ENCODE assay signal across 8 cellular contexts in the genomic region with DNA sequence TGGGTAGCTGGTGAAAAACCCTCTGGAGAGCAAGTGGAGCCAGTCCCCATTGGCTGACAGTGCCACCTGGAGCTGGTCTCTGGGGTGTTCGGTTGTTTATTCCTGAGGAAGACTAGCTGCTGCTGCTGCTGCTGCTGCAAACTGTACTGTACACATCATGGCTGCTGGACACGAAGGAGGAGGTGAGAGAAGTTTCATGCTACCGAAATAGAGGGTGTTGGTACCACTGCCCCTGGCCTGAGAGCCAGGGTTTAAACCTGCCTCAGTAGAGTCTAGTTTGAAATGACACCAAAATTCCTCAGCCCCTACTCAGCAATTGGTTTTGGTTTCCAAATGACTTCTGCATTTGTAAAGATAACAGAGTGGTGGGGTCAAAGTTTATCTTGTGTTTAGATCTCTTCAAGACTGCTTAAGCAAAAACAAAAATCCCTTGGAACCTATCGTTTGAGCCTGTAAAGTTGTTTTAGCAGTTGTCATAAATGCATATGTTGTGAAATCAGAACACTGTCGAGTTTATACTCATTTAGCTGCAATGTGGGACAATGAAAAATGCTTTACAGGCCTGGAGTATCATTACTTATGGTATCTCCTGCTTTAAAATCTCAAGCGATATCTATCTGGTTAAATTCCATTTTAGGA. TPM values are rescaled to one million over a fixed set of nuclear protein-coding genes. Genes with fewer than 3 reads are reported as not detected.
DNase-seq lines count a peak whose midpoint lies in the region; ATAC-seq, FAIRE-seq and TF ChIP-seq lines count a peak whose summit lies in the region.

No MANE protein-coding gene starts in this region.

- intact Hi-C loops in activated CD4-positive, alpha-beta T cell treated with anti-CD3 and anti-CD28 coated beads for 36 hours (cut with DNase I, micrococcal nuclease), result loop anchor here in 1 of 2 experiments (5.0 kb wide), 2 partner anchors 33 to 68 kb away; no protein-coding TSS in a partner anchor
- intact Hi-C loops in K562 (cut with micrococcal nuclease), result loop anchor here (10.0 kb wide), 1 partner anchor 70 kb away; no protein-coding TSS in a partner anchor
- intact Hi-C loops in PC-9 (cut with micrococcal nuclease; ENCODE audit: unreplicated experiment), result no loop called here
- intact Hi-C loops in mammary epithelial cell (cut with micrococcal nuclease), result no loop called here

- peak overlapping the region; percentile 48 for H3K27ac Mint-ChIP-seq in activated CD4-positive, alpha-beta T cell treated with anti-CD3 and anti-CD28 coated beads for 36 hours

- H3K36me3 Mint-ChIP-seq in activated CD4-positive, alpha-beta T cell treated with anti-CD3 and anti-CD28 coated beads for 36 hours (ENCODE audit: low read depth), result peaks cover 27% of the 10 kb centered on the region

- in situ Hi-C loops in K562 (cut with MboI), result no loop called here
- in situ Hi-C loops in mammary epithelial cell (cut with MboI; ENCODE audit: low sequenced_read_pairs in 2 of 2), result no loop called here

- 25% methylated on average over 6 of the region's 6 CpGs for WGBS in K562 (ENCODE audit: insufficient coverage, low coverage, missing lambda C conversion rate)
- 22% methylated on average over 6 of the region's 6 CpGs for WGBS in mammary epithelial cell (ENCODE audit: low coverage, missing lambda C conversion rate)

- H3K4me1 Mint-ChIP-seq in activated CD4-positive, alpha-beta T cell treated with anti-CD3 and anti-CD28 coated beads for 36 hours, result peaks cover 49% of the 10 kb centered on the region

- TF ChIP-seq CTCF in K562 (IDR thresholded peaks at IDR 0.05 in 2 of 3, conservative IDR thresholded peaks at IDR 0.05 in 1 of 3; ENCODE audit: insufficient read depth in 2 of 3, low read depth in 1 of 3, low read length in 3 of 3), result peak in 2 of 3 experiments; percentile 14 to 37; a peak in 1 of 6 replicates
- peak; percentile 8 for TF ChIP-seq CTCF in retinal pigment epithelial cell (conservative IDR thresholded peaks at IDR 0.05; ENCODE audit: low read depth, low read length)
- no peak for TF ChIP-seq CTCF in PC-9 (conservative IDR thresholded peaks at IDR 0.05)
- peak in 1 of 2 donors; percentile 30 for TF ChIP-seq CTCF in mammary epithelial cell (conservative IDR thresholded peaks at IDR 0.05 in 1 of 2, IDR thresholded peaks at IDR 0.05 in 1 of 2; ENCODE audit: extremely low read depth in 1 of 2, insufficient read depth in 1 of 2, low read depth in 1 of 2, low read length in 2 of 2)

- no peaks in the 10 kb centered on the region for H3K9me1 ChIP-seq in K562 (ENCODE audit: control insufficient read depth, insufficient read depth, low read length)

- TF ChIP-seq EP300 in K562 (IDR thresholded peaks at IDR 0.05; ENCODE audit: low read length), result no peak

- BruUV-seq in K562 (replicated peaks; lab: Mats Ljungman, UMichigan) (no TSS peak), PC-9 (replicated peaks; lab: Mats Ljungman, UMichigan) (no TSS peak), mammary epithelial cell (replicated peaks; lab: Mats Ljungman, UMichigan) (no TSS peak)

- H3K9me2 ChIP-seq in PC-9 (ENCODE audit: insufficient read depth), result no peaks in the 10 kb centered on the region

- ATAC-seq in activated CD4-positive, alpha-beta T cell treated with anti-CD3 and anti-CD28 coated beads for 36 hours, result peak; percentile 65
- ATAC-seq in K562 (peak; percentile 58), HG02840 (IDR thresholded peaks at IDR 0.05; ENCODE audit: low FRiP score, unreplicated experiment) (no peak)

- H2AFZ ChIP-seq in K562 (ENCODE audit: low read depth, low read length) (no peak overlapping the region), PC-9 (no peak overlapping the region), mammary epithelial cell (ENCODE audit: low read depth, low read length) (no peak overlapping the region)

- peak in 1 of 2 experiments; percentile 18; a peak in 2 of 4 replicates for TF ChIP-seq RAD21 in K562 (CRISPR knock-in tag; conservative IDR thresholded peaks at IDR 0.05 in 1 of 2, IDR thresholded peaks at IDR 0.05 in 1 of 2)

- no peak overlapping the region; a peak in 1 of 4 replicates for H3K9ac ChIP-seq in K562 (ENCODE audit: insufficient read depth in 1 of 2, low read depth in 2 of 2, low read length in 2 of 2)
- no peak overlapping the region for H3K9ac ChIP-seq in mammary epithelial cell (ENCODE audit: insufficient read depth, low read length)

- no peak overlapping the region for H3K4me3 Mint-ChIP-seq in activated CD4-positive, alpha-beta T cell treated with anti-CD3 and anti-CD28 coated beads for 36 hours

- no peaks in the 10 kb centered on the region for H3K27me3 Mint-ChIP-seq in activated CD4-positive, alpha-beta T cell treated with anti-CD3 and anti-CD28 coated beads for 36 hours

- H4K20me1 ChIP-seq in K562 (replicated peaks; ENCODE audit: control insufficient read depth, insufficient read depth, low read length) (no peaks in the 10 kb centered on the region), PC-9 (ENCODE audit: insufficient read depth) (no peaks in the 10 kb centered on the region), mammary epithelial cell (ENCODE audit: insufficient read depth, low read length) (no peaks in the 10 kb centered on the region)

- H3K4me1 ChIP-seq in K562 (replicated peaks in 1 of 2; ENCODE audit: control insufficient read depth in 2 of 2, insufficient read depth in 2 of 2, low read length in 2 of 2) (peaks cover 4 to 8% of the 10 kb centered on the region in 2 experiments; a peak in 3 of 5 replicates), PC-9 (replicated peaks; ENCODE audit: insufficient read depth) (no peaks in the 10 kb centered on the region), mammary epithelial cell (ENCODE audit: insufficient read depth, low read length) (peaks cover 18% of the 10 kb centered on the region)

- POLR2A ChIA-PET in activated CD4-positive, alpha-beta T cell treated with anti-CD3 and anti-CD28 coated beads for 36 hours (lab: Charles Lee), result no interaction called here
- POLR2A ChIA-PET in K562 (lab: Yijun Ruan, JAX) (interaction anchor here (0.7 to 2.5 kb wide), 4 partner anchors 12 to 99 kb away, joined by 3 to 8 read pairs (median 4); no protein-coding TSS in a partner anchor), PC-9 (lab: Charles Lee; ENCODE audit: unreplicated experiment) (no interaction called here)

- 0 out of 2 replicates have a peak, but pooled peaks cover 4% of the 10 kb centered on the region for H3F3A ChIP-seq in PC-9 (ENCODE audit: insufficient read depth, low read depth)

- no peak for TF ChIP-seq POLR2A in K562 (conservative IDR thresholded peaks at IDR 0.05)

- no peak overlapping the region for H3K4me2 ChIP-seq in K562 (ENCODE audit: insufficient read depth, low read length)
- no peak overlapping the region for H3K4me2 ChIP-seq in PC-9
- H3K4me2 ChIP-seq in mammary epithelial cell (ENCODE audit: insufficient read depth, low read depth, low read length), result no peak overlapping the region

- H3K9me3 ChIP-seq in K562 (replicated peaks; ENCODE audit: control insufficient read depth, insufficient read depth, low read depth, low read length), result no peaks in the 10 kb centered on the region
- no peaks in the 10 kb centered on the region for H3K9me3 ChIP-seq in PC-9 (ENCODE audit: insufficient read depth, low read depth)
- H3K9me3 ChIP-seq in mammary epithelial cell (replicated peaks; ENCODE audit: insufficient read depth, low read length), result no peaks in the 10 kb centered on the region

- H3K9me3 Mint-ChIP-seq in activated CD4-positive, alpha-beta T cell treated with anti-CD3 and anti-CD28 coated beads for 36 hours (ENCODE audit: low read depth), result no peaks in the 10 kb centered on the region

- H3K4me3 ChIP-seq in K562 (no peak overlapping the region), retinal pigment epithelial cell (ENCODE audit: low read length) (no peak overlapping the region), PC-9 (no peak overlapping the region), mammary epithelial cell (replicated peaks in 1 of 3; ENCODE audit: insufficient read depth in 1 of 3, low read depth in 2 of 3, low read length in 3 of 3) (no peak overlapping the region)

- FAIRE-seq in K562 (lab: Jason Lieb, UNC), result peak; percentile 6

- peak; percentile 26 for DNase-seq in activated CD4-positive, alpha-beta T cell treated with anti-CD3 and anti-CD28 coated beads for 36 hours
- no peak for DNase-seq in activated CD4-positive, alpha-beta T cell treated with anti-CD3 and anti-CD28 coated beads for 1 hour
- DNase-seq in LoVo (ENCODE audit: low spot score) (peak; percentile 18), K562 (ENCODE audit: extremely low read depth in 1 of 4, low spot score in 3 of 4) (peak in 1 of 4 experiments; percentile 16), retinal pigment epithelial cell (ENCODE audit: low read depth) (no peak), PC-9 (no peak), mammary epithelial cell (no peak)

- H3K36me3 ChIP-seq in K562 (ENCODE audit: control insufficient read depth, insufficient read depth, low read length) (peaks cover 27% of the 10 kb centered on the region; the same call in 2 of the 3 replicates), PC-9 (ENCODE audit: low read depth) (peaks cover 7% of the 10 kb centered on the region), mammary epithelial cell (ENCODE audit: insufficient read depth, low read length) (peaks cover 20% of the 10 kb centered on the region)

- H3K79me2 ChIP-seq in K562 (ENCODE audit: control insufficient read depth, insufficient read depth, low read length) (no peaks in the 10 kb centered on the region), PC-9 (ENCODE audit: low read depth) (0 out of 2 replicates have a peak, but pooled peaks cover 4% of the 10 kb centered on the region), mammary epithelial cell (ENCODE audit: insufficient read depth, low read length) (no peaks in the 10 kb centered on the region)

- dilution Hi-C loops in mammary epithelial cell (cut with HindIII; ENCODE audit: low sequenced_read_pairs), result no loop called here

- CTCF ChIA-PET in activated CD4-positive, alpha-beta T cell treated with anti-CD3 and anti-CD28 coated beads for 36 hours (lab: Charles Lee), result interaction anchor here (0.7 to 2.0 kb wide), 2 partner anchors 12 to 58 kb away, joined by 3 to 5 read pairs; no protein-coding TSS in a partner anchor
- CTCF ChIA-PET in K562 (lab: Yijun Ruan, JAX; ENCODE audit: low intra/inter-chr PET ratio), result interaction anchor here (0.6 kb wide), 1 partner anchor 21 kb away, joined by 3 read pairs; no protein-coding TSS in a partner anchor
- CTCF ChIA-PET in PC-9 (lab: Charles Lee), result no interaction called here
- CTCF ChIA-PET in mammary epithelial cell (lab: Charles Lee; ENCODE audit: low non-redundant PET), result no interaction called here

- H3K27me3 ChIP-seq in K562 (ENCODE audit: control insufficient read depth in 2 of 2, insufficient read depth in 2 of 2, low read length in 2 of 2) (no peaks in the 10 kb centered on the region), PC-9 (ENCODE audit: insufficient read depth, low read depth) (no peaks in the 10 kb centered on the region), mammary epithelial cell (ENCODE audit: insufficient read depth, low read length) (no peaks in the 10 kb centered on the region)

- H3K27ac ChIP-seq in K562 (ENCODE audit: extremely low read depth, low read depth, low read length) (no peak overlapping the region), PC-9 (no peak overlapping the region), mammary epithelial cell (ENCODE audit: insufficient read depth, low read depth, low read length) (no peak overlapping the region)

RNA-seq across cellular contexts. Expression of a gene that starts 40.8 kb away (rescaled TPM):
- total RNA-seq in activated CD4-positive, alpha-beta T cell treated with anti-CD3 and anti-CD28 coated beads for 36 hours, result 100 to 1,000 TPM; 158 to 187 TPM
- total RNA-seq in K562 (2011; cell fraction: chromatin; rRNA removed; ENCODE audit: low replicate concordance), result 46.6 and 100 TPM in 2 replicates
- 19.2 and 28.7 TPM in 2 replicates for total RNA-seq in K562 (2011; cell fraction: nucleolus; rRNA removed)
- 61.2 and 107 TPM in 2 replicates for total RNA-seq in K562 (2011; cell fraction: nucleoplasm; rRNA removed)
- total RNA-seq in K562 (2014; rRNA removed) (29.9 and 69.7 TPM in 2 replicates), K562 (2014; rRNA removed; fragmentation: Illumina TruSeq; extraction: Trizol) (133 and 137 TPM in 2 replicates), K562 (2015; rRNA removed; fragmentation: Illumina TruSeq; extraction: Trizol) (98.0 and 101 TPM in 2 replicates), K562 (2021) (103 and 107 TPM in 2 replicates), PC-9 (2021) (29.3 and 29.8 TPM in 2 replicates), mammary epithelial cell (100 to 1,000 TPM in 1 of 2 donors, 10 to 100 TPM in 1; 96.5 to 174 TPM)
- polyA plus RNA-seq in K562 (2011; rRNA removed) (196 and 274 TPM in 2 replicates), K562 (2014; fragmentation: Illumina TruSeq; extraction: Trizol) (167 and 198 TPM in 2 replicates), K562 (2014; fragmentation: Nextera tagmentation; extraction: Ambion mirVana) (100 to 1,000 TPM; 136 to 198 TPM), K562 (2014; rRNA removed) (75.6 and 98.3 TPM in 2 replicates), mammary epithelial cell (222 TPM)
- 134 and 189 TPM in 2 replicates for polyA plus RNA-seq in K562 (2011; cell fraction: cytosol; rRNA removed)
- polyA plus RNA-seq in K562 (2011; cell fraction: nucleus; rRNA removed), result 41.9 and 62.4 TPM in 2 replicates
- polyA plus RNA-seq in K562 (2012), result 83.3 and 92.2 TPM in 2 replicates
- 158 and 175 TPM in 2 replicates for polyA minus RNA-seq in K562 (2011; rRNA and poly(A)+ RNA removed)
- polyA minus RNA-seq in K562 (2011; cell fraction: cytosol; rRNA and poly(A)+ RNA removed), result 36.2 and 49.2 TPM in 2 replicates
- 18.0 and 42.0 TPM in 2 replicates for polyA minus RNA-seq in K562 (2011; cell fraction: nucleus; rRNA and poly(A)+ RNA removed)
- polyA minus RNA-seq in mammary epithelial cell, result 340 TPM

Comparison
In these comparisons a context has a peak if more than half of its experiments do, and no peak if none do; other contexts are left out.
1. DNase-seq: peak in activated CD4-positive, alpha-beta T cell treated with anti-CD3 and anti-CD28 coated beads for 36 hours (single experiment) and LoVo (single experiment); none in activated CD4-positive, alpha-beta T cell treated with anti-CD3 and anti-CD28 coated beads for 1 hour (single experiment), retinal pigment epithelial cell (single experiment), PC-9 (0 of 2) and mammary epithelial cell (single experiment).
2. CTCF ChIA-PET loops: an anchor here in activated CD4-positive, alpha-beta T cell treated with anti-CD3 and anti-CD28 coated beads for 36 hours (0.7 to 2.0 kb wide) and K562 (0.6 kb wide); none called in PC-9 and mammary epithelial cell.